Comparison of ENCODE assay signal across 13 cellular contexts in genomic region chr3:12934431-12934830, GRCh38.
DNase-seq lines count a peak whose midpoint lies in the region; ATAC-seq and TF ChIP-seq lines count a peak whose summit lies in the region.
"Had no signal": no experiment of that assay in that cellular context is flagged by ENCODE, and none has a peak within 500 bp of the region (broad histone marks: within the 10 kb centered on the region; RNA-seq: fewer than 3 reads in every experiment).

No MANE protein-coding gene starts in this region.

- TF ChIP-seq POLR2A in thyroid gland (IDR thresholded peaks at IDR 0.05): no peak

- TF ChIP-seq CTCF in lower lobe of right lung (IDR thresholded peaks at IDR 0.05): no peak
- no peak for TF ChIP-seq CTCF in thyroid gland (IDR thresholded peaks at IDR 0.05)

- H3K9me3 ChIP-seq in lower lobe of right lung (no peaks in the 10 kb centered on the region), thyroid gland (no peaks in the 10 kb centered on the region)
- H3K9me3 ChIP-seq: SJCRH30, transverse colon had no signal

- 55% methylated on average over 5 to 8 of the region's 8 CpGs for WGBS in thyroid gland, 2 donors

- H3K27ac ChIP-seq in lower lobe of right lung: peak overlapping the region; percentile 6
- peak overlapping the region in 2 of 3 donors; percentile 26 to 58 for H3K27ac ChIP-seq in thyroid gland
- H3K27ac ChIP-seq: SJCRH30 had no signal

- peaks cover 50% of the 10 kb centered on the region for H3K4me1 ChIP-seq in lower lobe of right lung
- peaks cover 8 to 31% of the 10 kb centered on the region in 2 donors for H3K4me1 ChIP-seq in thyroid gland

- H3K4me3 ChIP-seq in lower lobe of right lung (no peak overlapping the region), thyroid gland (replicated peaks in 1 of 3) (no peak overlapping the region)
- H3K4me3 ChIP-seq: SJCRH30, transverse colon had no signal

- peaks cover 87% of the 10 kb centered on the region for H3K36me3 ChIP-seq in lower lobe of right lung
- peaks cover 9 to 14% of the 10 kb centered on the region in 2 donors for H3K36me3 ChIP-seq in thyroid gland
- H3K36me3 ChIP-seq: SJCRH30 had no signal

- ATAC-seq in lower lobe of right lung: no peak
- ATAC-seq: activated naive CD4-positive, alpha-beta T cell treated with anti-CD3 and anti-CD28 coated beads, Interleukin-2, amount 50 U/mL, for 72 hours had no signal

- intact Hi-C loops in lower lobe of right lung (cut with DNase I) (no loop called here), thyroid gland (cut with DNase I) (no loop called here)

- H3K27me3 ChIP-seq in lower lobe of right lung (ENCODE audit: low read depth): no peaks in the 10 kb centered on the region
- H3K27me3 ChIP-seq in thyroid gland: no peaks in the 10 kb centered on the region
- H3K27me3 ChIP-seq: SJCRH30, transverse colon had no signal

- peak; percentile 80 for DNase-seq in M059J (ENCODE audit: low read depth)
- DNase-seq in dedifferentiated amniotic fluid mesenchymal stem cell (ENCODE audit: extremely low spot score): peak; percentile 17
- DNase-seq in lower lobe of right lung: no peak
- peak; percentile 59 to 72 for DNase-seq in thyroid gland
- DNase-seq in pons (ENCODE audit: low spot score): no peak
- no peak for DNase-seq in OCI-M2 (lab: John Stamatoyannopoulos, UW; ENCODE audit: unreplicated experiment)
- no peak for DNase-seq in NCI-H2196 treated with DMSO at 0.1 percent for 48 hours (lab: John Stamatoyannopoulos, UW; ENCODE audit: unreplicated experiment)
- DNase-seq: activated CD4-positive, alpha-beta T cell treated with anti-CD3 and anti-CD28 coated beads, Interleukin-2, amount 10 ng/mL, durations not matched to agents 24 days and 14 days; NCI-H2171; SJCRH30; stimulated activated CD4-positive, alpha-beta T cell treated with anti-CD3 and anti-CD28 coated beads, Interleukin-1b, Interleukin-23, amount 100 ng/mL, for 48 hours; transverse colon had no signal

Comparison
In these comparisons a context has a peak if more than half of its experiments do, and no peak if none do; other contexts are left out.
1. DNase-seq: peak in M059J (single experiment), dedifferentiated amniotic fluid mesenchymal stem cell (single experiment) and thyroid gland (2 of 2); none in lower lobe of right lung (single experiment), pons (single experiment), OCI-M2 (single experiment) and NCI-H2196 treated with DMSO at 0.1 percent for 48 hours (single experiment).